11 cellular contexts compared by ENCODE assay signal in genomic region chr12:76138656-76139055, GRCh38.
"Had no signal": no experiment of that assay in that cellular context is flagged by ENCODE, and none has a peak within 500 bp of the region (broad histone marks: within the 10 kb centered on the region; RNA-seq: fewer than 3 reads in every experiment).

No MANE protein-coding gene starts in this region.

- H3K4me1 ChIP-seq: HAP-1 had no signal

- H3K9ac ChIP-seq: GM23248 had no signal

- FAIRE-seq: H1, H54 had no signal

- H3K36me3 ChIP-seq: HAP-1 had no signal

- ATAC-seq: GM23338, HCT116 had no signal

- H3K9me3 ChIP-seq: HAP-1 had no signal

- H3K4me2 ChIP-seq: GM23338 had no signal

- H3K27ac ChIP-seq: GM23248 had no signal

- H3K4me3 ChIP-seq: GM23248, GM23338, HAP-1 had no signal

- H2AFZ ChIP-seq: GM23248, GM23338 had no signal

- DNase-seq: GM23248, GOT3, H7, H9, HCEC 1CT, HFFc6 had no signal
